8 cellular contexts compared by ENCODE assay signal in genomic region chr19:47243364-47243775, GRCh38. TPM values are rescaled to one million over a fixed set of nuclear protein-coding genes. Genes with fewer than 3 reads are reported as not detected.
A peak's percentile ranks its signal among the peaks of the same experiment; 100 is the strongest.
DNase-seq lines count a peak whose midpoint lies in the region; TF ChIP-seq lines count a peak whose summit lies in the region.

No MANE protein-coding gene starts in this region.

- H4K20me1 ChIP-seq in OCI-LY1 (ENCODE audit: insufficient read depth, low read length) (no peaks in the 10 kb centered on the region), osteoblast (ENCODE audit: insufficient read depth, low read length) (no peaks in the 10 kb centered on the region)

- no peaks in the 10 kb centered on the region for H3K36me3 ChIP-seq in OCI-LY1 (ENCODE audit: insufficient read depth, low read length)
- no peaks in the 10 kb centered on the region for H3K36me3 ChIP-seq in endocrine pancreas (ENCODE audit: control insufficient read depth, insufficient read depth, low read length)
- no peaks in the 10 kb centered on the region for H3K36me3 ChIP-seq in osteoblast (ENCODE audit: insufficient read depth, low read length)

- H2AFZ ChIP-seq in OCI-LY1 (ENCODE audit: low read length) (no peak overlapping the region), osteoblast (ENCODE audit: low read length) (peak overlapping the region; percentile 49)

- H3K4me1 ChIP-seq in OCI-LY1 (ENCODE audit: insufficient read depth, low read length, severe bottlenecking): peaks cover 35% of the 10 kb centered on the region
- peaks cover 8% of the 10 kb centered on the region for H3K4me1 ChIP-seq in endocrine pancreas (ENCODE audit: control insufficient read depth, insufficient read depth, low read length)
- H3K4me1 ChIP-seq in osteoblast (ENCODE audit: insufficient read depth, low read length): peaks cover 17% of the 10 kb centered on the region

- H3K9me2 ChIP-seq in OCI-LY1 (ENCODE audit: low read depth, low read length): no peaks in the 10 kb centered on the region

- H3F3A ChIP-seq in OCI-LY1 (ENCODE audit: insufficient read depth, low read length): peaks cover 5% of the 10 kb centered on the region; the same call in 1 of the 2 replicates

- H3K27ac ChIP-seq in OCI-LY1 (ENCODE audit: low read depth, low read length, poor library complexity, severe bottlenecking) (no peak overlapping the region), osteoblast (ENCODE audit: low read depth, low read length) (peak overlapping the region; percentile 72)

- no peaks in the 10 kb centered on the region for H3K9me3 ChIP-seq in OCI-LY1 (ENCODE audit: low read length)
- H3K9me3 ChIP-seq in endocrine pancreas (ENCODE audit: control insufficient read depth, low read length): no peaks in the 10 kb centered on the region
- H3K9me3 ChIP-seq in osteoblast (ENCODE audit: low read depth, low read length): no peaks in the 10 kb centered on the region

- H3K4me3 ChIP-seq in OCI-LY1 (ENCODE audit: low read depth, low read length, poor library complexity, severe bottlenecking) (peak overlapping the region; percentile 54), endocrine pancreas (ENCODE audit: control insufficient read depth, insufficient read depth, low read length) (peak overlapping the region; percentile 39), osteoblast (ENCODE audit: insufficient read depth, low read length) (peak overlapping the region; percentile 71)

- DNase-seq in Caki2 (ENCODE audit: low read depth) (peak; percentile 28), osteoblast (ENCODE audit: insufficient read length, low spot score, missing footprints) (no peak), NOMO-1 treated with DMSO at 0.1 percent for 48 hours (lab: John Stamatoyannopoulos, UW; ENCODE audit: unreplicated experiment) (no peak), superior temporal gyrus (ENCODE audit: extremely low spot score) (no peak), C1 segment of cervical spinal cord (lab: John Stamatoyannopoulos, UW) (no peak), NCI-H345 (lab: John Stamatoyannopoulos, UW) (no peak)

- H3K9ac ChIP-seq in OCI-LY1 (ENCODE audit: low read length) (peak overlapping the region; percentile 4; the same call in 1 of the 2 replicates), endocrine pancreas (ENCODE audit: control insufficient read depth, insufficient read depth, low read length) (no peak overlapping the region)

- H3K4me2 ChIP-seq in OCI-LY1 (ENCODE audit: low read length) (peak overlapping the region; percentile 80), osteoblast (ENCODE audit: insufficient read depth, low read length) (peak overlapping the region; percentile 83)

- TF ChIP-seq CTCF in OCI-LY1 (IDR thresholded peaks at IDR 0.05; ENCODE audit: low read length): no peak
- TF ChIP-seq CTCF in osteoblast (IDR thresholded peaks at IDR 0.05; ENCODE audit: extremely low read depth, low read depth, low read length): no peak

- no peaks in the 10 kb centered on the region for H3K79me2 ChIP-seq in OCI-LY1 (ENCODE audit: insufficient read depth, low read length)
- H3K79me2 ChIP-seq in osteoblast (ENCODE audit: insufficient read depth, low read length): no peaks in the 10 kb centered on the region

- in situ Hi-C loops in Caki2 (cut with HindIII; ENCODE audit: low pct_unique_long_range_greater_than_20kb, low sequenced_read_pairs): no loop called here

- no peaks in the 10 kb centered on the region; the same call in 1 of the 2 replicates for H3K27me3 ChIP-seq in OCI-LY1 (ENCODE audit: insufficient read depth, low read length)
- H3K27me3 ChIP-seq in endocrine pancreas (ENCODE audit: control insufficient read depth, insufficient read depth, low read length): no peaks in the 10 kb centered on the region
- H3K27me3 ChIP-seq in osteoblast (ENCODE audit: insufficient read depth, low read length): peaks cover 5% of the 10 kb centered on the region

RNA-seq across cellular contexts. Expression of gene BBC3, which starts 12.4 kb away (rescaled TPM):
- total RNA-seq in Caki2 (2014; rRNA removed; shearing (Covaris generic); ENCODE audit: low replicate concordance): 40.8 and 41.7 TPM in 2 replicates
- total RNA-seq in osteoblast: 26.8 and 28.2 TPM in 2 replicates

RNA-seq across cellular contexts. Expression of gene CCDC9, which starts 13.0 kb away (rescaled TPM):
- 26.4 and 28.8 TPM in 2 replicates for total RNA-seq in Caki2 (2014; rRNA removed; shearing (Covaris generic); ENCODE audit: low replicate concordance)
- total RNA-seq in osteoblast: 7.6 and 8.0 TPM in 2 replicates

RNA-seq across cellular contexts. Expression of gene INAFM1, which starts 31.3 kb away (rescaled TPM):
- 2.4 and 5.0 TPM in 2 replicates for total RNA-seq in Caki2 (2014; rRNA removed; shearing (Covaris generic); ENCODE audit: low replicate concordance)
- total RNA-seq in osteoblast: 2.5 and 4.4 TPM in 2 replicates
